ENCODE assay signal across 16 cellular contexts in genomic region chr14:55126089-55126488, GRCh38. TPM values are rescaled to one million over a fixed set of nuclear protein-coding genes. Genes with fewer than 3 reads are reported as not detected.
DNase-seq lines count a peak whose midpoint lies in the region; ATAC-seq and TF ChIP-seq lines count a peak whose summit lies in the region.
"Had no signal": no experiment of that assay in that cellular context is flagged by ENCODE, and none has a peak within 500 bp of the region (broad histone marks: within the 10 kb centered on the region; RNA-seq: fewer than 3 reads in every experiment).

No MANE protein-coding gene starts in this region.

- H2BK120ac ChIP-seq in IMR-90 (ENCODE audit: low read depth, low read length): no peak overlapping the region

- no peak for TF ChIP-seq RAD21 in IMR-90 (IDR thresholded peaks at IDR 0.05; ENCODE audit: low read length)

- POLR2A ChIA-PET in IMR-90 (lab: Charles Lee; ENCODE audit: unreplicated experiment): no interaction called here

- H3K27me3 Mint-ChIP-seq in CD14-positive monocyte (ENCODE audit: low read depth in 3 of 3) (peaks cover 0 to 2% (median 2%) of the 10 kb centered on the region in 3 donors), nephron (ENCODE audit: low read depth) (peaks cover 57% of the 10 kb centered on the region), GM23338 (ENCODE audit: insufficient read depth, low read depth, poor library complexity) (peaks cover 27% of the 10 kb centered on the region)
- H3K27me3 Mint-ChIP-seq: stimulated activated memory B cell treated with anti-CD40 and anti-IgM and Interleukin-4, amounts not matched to agents 10 μg/mL and 1 μg/mL and 100 μg/mL, for 72 hours had no signal

- in situ Hi-C loops in IMR-90 (cut with MboI; ENCODE audit: low sequenced_read_pairs): no loop called here

- H3K4ac ChIP-seq in IMR-90 (ENCODE audit: low read depth, low read length): 0 out of 2 replicates have a peak overlapping the region, but pooled peaks have one; percentile 41

- no peak overlapping the region for H3K9ac ChIP-seq in IMR-90 (ENCODE audit: low read depth, low read length)

- H4K8ac ChIP-seq in IMR-90 (ENCODE audit: low read depth in 2 of 2, low read length in 2 of 2): no peak overlapping the region

- no peaks in the 10 kb centered on the region for H3K36me3 ChIP-seq in IMR-90 (ENCODE audit: control insufficient read depth, insufficient read depth, low read length)
- no peaks in the 10 kb centered on the region for H3K36me3 ChIP-seq in GM23338 (ENCODE audit: insufficient read depth)

- dilution Hi-C loops in IMR-90 (cut with HindIII; ENCODE audit: low sequenced_read_pairs, unreplicated experiment): no loop called here

- peak overlapping the region; percentile 82 to 95 (median 92) for H3K27ac Mint-ChIP-seq in CD14-positive monocyte
- peak overlapping the region in 2 of 3 experiments; percentile 2 to 52 for H3K27ac Mint-ChIP-seq in nephron
- H3K27ac Mint-ChIP-seq in GM23338: no peak overlapping the region
- H3K27ac Mint-ChIP-seq: stimulated activated memory B cell treated with anti-CD40 and anti-IgM and Interleukin-4, amounts not matched to agents 10 μg/mL and 1 μg/mL and 100 μg/mL, for 72 hours had no signal

- no peak overlapping the region for H3K23ac ChIP-seq in IMR-90 (ENCODE audit: low read depth, low read length)

- H3K9me3 Mint-ChIP-seq in CD14-positive monocyte (peaks cover 0 to 1% (median 0%) of the 10 kb centered on the region in 7 donors), nephron (no peaks in the 10 kb centered on the region), GM23338 (no peaks in the 10 kb centered on the region)
- H3K9me3 Mint-ChIP-seq: activated B cell treated with CpG ODN at 0.5 μM for 24 hours; activated naive CD4-positive, alpha-beta T cell treated with anti-CD3 and anti-CD28 coated beads, Interleukin-2, amount 50 U/mL, for 24 hours; stimulated activated memory B cell treated with anti-CD40 and anti-IgM and Interleukin-4, amounts not matched to agents 10 μg/mL and 1 μg/mL and 100 μg/mL, for 72 hours had no signal

- H3K4me3 ChIP-seq in IMR-90 (ENCODE audit: insufficient read depth, low read depth, low read length) (no peak overlapping the region), fibroblast of the aortic adventitia (ENCODE audit: low read depth, low read length) (no peak overlapping the region), GM23338 (no peak overlapping the region)

- H4K20me1 ChIP-seq in IMR-90 (ENCODE audit: insufficient read depth, low read length) (peaks cover 11% of the 10 kb centered on the region), GM23338 (replicated peaks; ENCODE audit: insufficient read depth) (0 out of 2 replicates have a peak, but pooled peaks cover 3% of the 10 kb centered on the region)

- WGBS in IMR-90 (ENCODE audit: extremely low coverage in 2 of 2, insufficient read length in 1 of 2), 2 experiments: no CpG with 5 or more reads among the region's 3 CpGs

- H3K4me1 ChIP-seq in IMR-90 (ENCODE audit: control insufficient read depth, insufficient read depth, low read length) (peaks cover 17% of the 10 kb centered on the region), GM23338 (ENCODE audit: insufficient read depth) (0 out of 2 replicates have a peak, but pooled peaks cover 2% of the 10 kb centered on the region)

- H3K27me3 ChIP-seq in IMR-90 (ENCODE audit: control insufficient read depth, insufficient read depth, low read length): no peaks in the 10 kb centered on the region
- H3K27me3 ChIP-seq in GM23338 (ENCODE audit: insufficient read depth): peaks cover 46% of the 10 kb centered on the region

- H3K9me2 ChIP-seq in GM23338 (ENCODE audit: insufficient read depth): no peaks in the 10 kb centered on the region

- H2BK20ac ChIP-seq in IMR-90 (ENCODE audit: low read depth, low read length): no peak overlapping the region

- no peak overlapping the region for H2AK5ac ChIP-seq in IMR-90 (ENCODE audit: low read depth, low read length)

- DNase-seq in CD14-positive monocyte (ENCODE audit: low spot score): no peak
- DNase-seq in IMR-90: no peak
- peak; percentile 26 for DNase-seq in fibroblast of the aortic adventitia (ENCODE audit: low read depth)
- DNase-seq in HuH-7.5 (ENCODE audit: low spot score): no peak
- no peak for DNase-seq in iPS-NIHi11 (ENCODE audit: low spot score)
- DNase-seq in GM23338 (ENCODE audit: low spot score): no peak
- DNase-seq: activated B cell treated with CpG ODN at 0.5 μM for 24 hours, activated T-cell treated with anti-CD3 and anti-CD28 coated beads for 4 hours, H7, MM.1S, NCI-H2081 treated with DMSO at 0.1 percent for 48 hours had no signal

- H3K36me3 Mint-ChIP-seq in CD14-positive monocyte (peaks cover 9 to 11% of the 10 kb centered on the region in 2 donors), nephron (ENCODE audit: low read depth) (no peaks in the 10 kb centered on the region), GM23338 (ENCODE audit: low read depth) (no peaks in the 10 kb centered on the region)
- H3K36me3 Mint-ChIP-seq: activated naive CD4-positive, alpha-beta T cell treated with anti-CD3 and anti-CD28 coated beads, Interleukin-2, amount 50 U/mL, for 24 hours; brain; stimulated activated memory B cell treated with anti-CD40 and anti-IgM and Interleukin-4, amounts not matched to agents 10 μg/mL and 1 μg/mL and 100 μg/mL, for 72 hours had no signal

- peak overlapping the region; percentile 9 for H2AFZ ChIP-seq in IMR-90 (replicated peaks; ENCODE audit: low read length, poor library complexity)
- H2AFZ ChIP-seq in GM23338: no peak overlapping the region

- no peak overlapping the region for H3K56ac ChIP-seq in IMR-90 (ENCODE audit: extremely low read depth, insufficient read depth, low read length)

- no peaks in the 10 kb centered on the region for H3K79me2 ChIP-seq in GM23338 (replicated peaks; ENCODE audit: insufficient read depth)

- H3F3A ChIP-seq in GM23338 (replicated peaks; ENCODE audit: low read depth): no peaks in the 10 kb centered on the region

- H3K4me3 Mint-ChIP-seq in CD14-positive monocyte: no peak overlapping the region
- H3K4me3 Mint-ChIP-seq in nephron: no peak overlapping the region
- no peak overlapping the region for H3K4me3 Mint-ChIP-seq in GM23338
- H3K4me3 Mint-ChIP-seq: activated B cell treated with CpG ODN at 0.5 μM for 24 hours; activated naive CD4-positive, alpha-beta T cell treated with anti-CD3 and anti-CD28 coated beads, Interleukin-2, amount 50 U/mL, for 24 hours; stimulated activated memory B cell treated with anti-CD40 and anti-IgM and Interleukin-4, amounts not matched to agents 10 μg/mL and 1 μg/mL and 100 μg/mL, for 72 hours had no signal

- no peaks in the 10 kb centered on the region for H3K9me3 ChIP-seq in IMR-90 (ENCODE audit: control insufficient read depth, insufficient read depth, low read length)

- CTCF ChIA-PET in IMR-90 (lab: Yijun Ruan, JAX): no interaction called here

- no peak for ATAC-seq in IMR-90 (ENCODE audit: low read depth)
- no peak for ATAC-seq in HG03159 (IDR thresholded peaks at IDR 0.05; ENCODE audit: unreplicated experiment)
- no peak for ATAC-seq in GM23338
- ATAC-seq: stimulated activated memory B cell treated with anti-CD40 and anti-IgM and Interleukin-4, amounts not matched to agents 10 μg/mL and 1 μg/mL and 100 μg/mL, for 72 hours had no signal

- peaks cover 2 to 14% of the 10 kb centered on the region in 2 experiments; a peak in 3 of 4 replicates for H3K79me1 ChIP-seq in IMR-90 (ENCODE audit: low read depth in 1 of 2, low read length in 2 of 2)

- no TSS peak for BruUV-seq in IMR-90 (replicated peaks; lab: Mats Ljungman, UMichigan)

- H2AK9ac ChIP-seq in IMR-90 (replicated peaks; ENCODE audit: low read depth, low read length, poor library complexity): no peak overlapping the region

- no peak overlapping the region for H2BK5ac ChIP-seq in IMR-90 (ENCODE audit: low read depth, low read length, poor library complexity, severe bottlenecking)

- H2BK15ac ChIP-seq in IMR-90 (ENCODE audit: low read depth, low read length): no peak overlapping the region; the same call in 2 of the 3 replicates

- peaks cover 5% of the 10 kb centered on the region for H3K9me1 ChIP-seq in IMR-90 (ENCODE audit: insufficient read depth, low read length)

- no peak overlapping the region; the same call in 1 of the 2 replicates for H3K14ac ChIP-seq in IMR-90 (replicated peaks; ENCODE audit: low read depth, low read length)

- TF ChIP-seq POLR2A in IMR-90 (IDR thresholded peaks at IDR 0.05; ENCODE audit: low read depth, low read length): no peak

- H3K27ac ChIP-seq in IMR-90 (ENCODE audit: insufficient read depth, low read length): no peak overlapping the region
- H3K27ac ChIP-seq in GM23338 (ENCODE audit: low read depth): no peak overlapping the region

- H3K4me1 Mint-ChIP-seq in CD14-positive monocyte (peaks cover 88% of the 10 kb centered on the region), nephron (peaks cover 41% of the 10 kb centered on the region), GM23338 (peaks cover 5% of the 10 kb centered on the region)

- TF ChIP-seq CTCF in CD14-positive monocyte (IDR thresholded peaks at IDR 0.05) (no peak), IMR-90 (conservative IDR thresholded peaks at IDR 0.05; ENCODE audit: low read depth, low read length) (no peak), fibroblast of the aortic adventitia (IDR thresholded peaks at IDR 0.05; ENCODE audit: insufficient read depth, low read length) (no peak), nephron (IDR thresholded peaks at IDR 0.05; ENCODE audit: unreplicated experiment in 3 of 3) (no peak), GM23338 (conservative IDR thresholded peaks at IDR 0.05; ENCODE audit: low read depth in 2 of 2) (no peak)

- no peak overlapping the region for H4K91ac ChIP-seq in IMR-90 (ENCODE audit: insufficient read depth, low read depth, low read length)

- H4K5ac ChIP-seq in IMR-90 (ENCODE audit: low read depth, low read length): 0 out of 2 replicates have a peak overlapping the region, but pooled peaks have one; percentile 2

- H3K18ac ChIP-seq in IMR-90 (ENCODE audit: low read depth, low read length): no peak overlapping the region

- intact Hi-C loops in CD14-positive monocyte (cut with micrococcal nuclease): loop anchor here in 1 of 2 donors (5.0 kb wide), 1 partner anchor 34 kb away; no protein-coding TSS in a partner anchor
- intact Hi-C loops in IMR-90 (cut with micrococcal nuclease): loop anchor here (5.0 kb wide), 1 partner anchor 34 kb away; no protein-coding TSS in a partner anchor

- no peak overlapping the region; the same call in 1 of the 2 replicates for H3K4me2 ChIP-seq in IMR-90 (ENCODE audit: low read depth, low read length)
- no peak overlapping the region for H3K4me2 ChIP-seq in GM23338

TF ChIP-seq in IMR-90, 13 proteins besides CTCF, POLR2A, EP300 and RAD21 (continues in another document):
- no peak for TF ChIP-seq CEBPB (IDR thresholded peaks at IDR 0.05; ENCODE audit: low read depth, low read length)

RNA-seq across cellular contexts. Expression of gene LGALS3, which starts 3.0 kb away (rescaled TPM):
- polyA plus RNA-seq in CD14-positive monocyte: 100 to 1,000 TPM; 788 to 878 TPM
- 84.4 and 145 TPM in 2 replicates for total RNA-seq in IMR-90 (2012; rRNA removed)
- 171 and 200 TPM in 2 replicates for polyA plus RNA-seq in IMR-90 (2012; rRNA removed)
- polyA plus RNA-seq in IMR-90 (2012; cell fraction: cytosol; rRNA removed): 106 and 210 TPM in 2 replicates
- polyA plus RNA-seq in IMR-90 (2012; cell fraction: nucleus; rRNA removed; ENCODE audit: low replicate concordance): 122 and 127 TPM in 2 replicates
- 83.3 and 475 TPM in 2 replicates for total RNA-seq in fibroblast of the aortic adventitia (ENCODE audit: low replicate concordance)
- 7.2 and 7.3 TPM in 2 replicates for total RNA-seq in GM23338 (2014; rRNA removed; shearing (Covaris generic))
- 10.9 and 14.7 TPM in 2 replicates for polyA plus RNA-seq in GM23338 (2016; fragmentation: Nextera tagmentation; extraction: Ambion mirVana)

Comparison
In these comparisons a context has a peak if more than half of its experiments do, and no peak if none do; other contexts are left out.
1. RNA of gene LGALS3, which starts 3.0 kb away (total RNA-seq): 83.3 to 475 TPM in fibroblast of the aortic adventitia and 84.4 to 145 TPM in IMR-90; 7.2 to 7.3 TPM in GM23338; every median in the first group is over 10 times any median in the second.